ENCODE assay signal across 12 cellular contexts in genomic region chr15:70234256-70234965, GRCh38.
A peak's percentile ranks its signal among the peaks of the same experiment; 100 is the strongest.
DNase-seq lines count a peak whose midpoint lies in the region; ATAC-seq and TF ChIP-seq lines count a peak whose summit lies in the region.
"Had no signal": no experiment of that assay in that cellular context is flagged by ENCODE, and none has a peak within 500 bp of the region (broad histone marks: within the 10 kb centered on the region; RNA-seq: fewer than 3 reads in every experiment).

No MANE protein-coding gene starts in this region.

- H3K36me3 Mint-ChIP-seq in activated CD4-positive, alpha-beta T cell treated with anti-CD3 and anti-CD28 coated beads, Interleukin-2, amount 10 ng/mL, durations not matched to agents 24 days and 14 days (ENCODE audit: low read depth) = peaks cover 9% of the 10 kb centered on the region

- H3K4me3 Mint-ChIP-seq in activated CD4-positive, alpha-beta T cell treated with anti-CD3 and anti-CD28 coated beads, Interleukin-2, amount 10 ng/mL, durations not matched to agents 24 days and 14 days = no peak overlapping the region
- H3K4me3 Mint-ChIP-seq: nephron, WTC11 had no signal

- H3K4me1 ChIP-seq in left ventricle myocardium inferior = no peaks in the 10 kb centered on the region

- no peak overlapping the region for H3K27ac ChIP-seq in left ventricle myocardium inferior (replicated peaks)

- H3K36me3 ChIP-seq in left ventricle myocardium inferior = peaks cover 7% of the 10 kb centered on the region

- H3K4me1 Mint-ChIP-seq in activated CD4-positive, alpha-beta T cell treated with anti-CD3 and anti-CD28 coated beads, Interleukin-2, amount 10 ng/mL, durations not matched to agents 24 days and 14 days = peaks cover 14% of the 10 kb centered on the region
- H3K4me1 Mint-ChIP-seq: WTC11 had no signal

- H3K27ac Mint-ChIP-seq in activated CD4-positive, alpha-beta T cell treated with anti-CD3 and anti-CD28 coated beads, Interleukin-2, amount 10 ng/mL, durations not matched to agents 24 days and 14 days = no peak overlapping the region
- H3K27ac Mint-ChIP-seq: nephron, WTC11 had no signal

- H3K27me3 ChIP-seq in left ventricle myocardium inferior (ENCODE audit: low read depth) = peaks cover 5% of the 10 kb centered on the region

- ATAC-seq in HG03457 (IDR thresholded peaks at IDR 0.05; ENCODE audit: unreplicated experiment) = no peak
- ATAC-seq: WTC11 had no signal

- peaks cover 21% of the 10 kb centered on the region for H3K9me3 Mint-ChIP-seq in activated CD4-positive, alpha-beta T cell treated with anti-CD3 and anti-CD28 coated beads, Interleukin-2, amount 10 ng/mL, durations not matched to agents 24 days and 14 days

- TF ChIP-seq CTCF in left ventricle myocardium inferior (IDR thresholded peaks at IDR 0.05; ENCODE audit: borderline replicate concordance) = no peak

- intact Hi-C loops in activated CD4-positive, alpha-beta T cell treated with anti-CD3 and anti-CD28 coated beads, Interleukin-2, amount 10 ng/mL, durations not matched to agents 24 days and 14 days (cut with micrococcal nuclease) = no loop called here
- intact Hi-C loops in left ventricle myocardium inferior (cut with micrococcal nuclease) = no loop called here

- H3K27me3 Mint-ChIP-seq in activated CD4-positive, alpha-beta T cell treated with anti-CD3 and anti-CD28 coated beads, Interleukin-2, amount 10 ng/mL, durations not matched to agents 24 days and 14 days = peaks cover 27% of the 10 kb centered on the region

- no peak overlapping the region for H3K4me3 ChIP-seq in left ventricle myocardium inferior

- peaks cover 31% of the 10 kb centered on the region for H3K9me3 ChIP-seq in left ventricle myocardium inferior (replicated peaks)

- peak; percentile 78 for DNase-seq in activated CD4-positive, alpha-beta T cell treated with anti-CD3 and anti-CD28 coated beads, Interleukin-2, amount 10 ng/mL, durations not matched to agents 24 days and 14 days
- DNase-seq in activated CD4-positive, alpha-beta T cell treated with anti-CD3 and anti-CD28 coated beads for 1 hour = no peak
- DNase-seq in OCI-M1 (lab: John Stamatoyannopoulos, UW) (peak; percentile 82), dedifferentiated amniotic fluid mesenchymal stem cell (ENCODE audit: extremely low spot score) (peak; percentile 17), pons (ENCODE audit: low spot score) (peak; percentile 9), left ventricle myocardium inferior (no peak), HK-2 (ENCODE audit: unreplicated experiment) (no peak)
- DNase-seq: KG1, small intestine had no signal

Comparison
In these comparisons a context has a peak if more than half of its experiments do, and no peak if none do; other contexts are left out.
1. DNase-seq: peak in activated CD4-positive, alpha-beta T cell treated with anti-CD3 and anti-CD28 coated beads, Interleukin-2, amount 10 ng/mL, durations not matched to agents 24 days and 14 days (single experiment), OCI-M1 (single experiment), dedifferentiated amniotic fluid mesenchymal stem cell (single experiment) and pons (single experiment); none in activated CD4-positive, alpha-beta T cell treated with anti-CD3 and anti-CD28 coated beads for 1 hour (single experiment), left ventricle myocardium inferior (single experiment) and HK-2 (single experiment).